7 cellular contexts compared by ENCODE assay signal in genomic region chr21:10424887-10425145, GRCh38.
DNase-seq lines count a peak whose midpoint lies in the region; ATAC-seq, FAIRE-seq and TF ChIP-seq lines count a peak whose summit lies in the region.
"Not testable (repeated sequence)": the region's sequence is repeated elsewhere in the genome, so short reads cannot be mapped to it uniquely, and the experiment has no call there.

No MANE protein-coding gene starts in this region.

- not testable (repeated sequence) for BruUV-seq in HCT116 (replicated peaks; lab: Mats Ljungman, UMichigan); PC-3 (replicated peaks; lab: Mats Ljungman, UMichigan); endothelial cell of umbilical vein (replicated peaks; lab: Mats Ljungman, UMichigan)

- POLR2A ChIA-PET in HCT116 (lab: Charles Lee); PC-3 (lab: Charles Lee; ENCODE audit: unreplicated experiment); H1 (lab: Charles Lee; ENCODE audit: partially characterized antibody); endothelial cell of umbilical vein (lab: Charles Lee): not testable (repeated sequence)

- H3K9me2 ChIP-seq in HCT116 (ENCODE audit: insufficient read depth); PC-3 (replicated peaks; ENCODE audit: low read length): not testable (repeated sequence)

- H2AFZ ChIP-seq in HCT116 (ENCODE audit: low read depth, low read length, poor library complexity, severe bottlenecking); PC-3 (ENCODE audit: low read length); H1 (ENCODE audit: low read length); endothelial cell of umbilical vein (ENCODE audit: low read depth, low read length): not testable (repeated sequence)

- not testable (repeated sequence) for H2BK12ac ChIP-seq in H1 (ENCODE audit: low read depth, low read length)

- not testable (repeated sequence) for H4K8ac ChIP-seq in H1 (ENCODE audit: extremely low read depth, insufficient read depth, low read length)

- not testable (repeated sequence) for TF ChIP-seq EP300 in H1 (IDR thresholded peaks at IDR 0.05; ENCODE audit: borderline replicate concordance in 1 of 2, low read depth in 2 of 2, low read length in 2 of 2)

- not testable (repeated sequence) for H3K79me1 ChIP-seq in H1 (ENCODE audit: low read depth, low read length)

- not testable (repeated sequence) for TF ChIP-seq RAD21 in HCT116 (IDR thresholded peaks at IDR 0.05; ENCODE audit: low read depth); H1 (IDR thresholded peaks at IDR 0.05 in 1 of 2, conservative IDR thresholded peaks at IDR 0.05 in 1 of 2; ENCODE audit: low read depth in 2 of 2, low read length in 2 of 2)

- TF ChIP-seq CTCF in HCT116 (IDR thresholded peaks at IDR 0.05 in 2 of 3, conservative IDR thresholded peaks at IDR 0.05 in 1 of 3; ENCODE audit: borderline replicate concordance in 1 of 3, insufficient read depth in 1 of 3, low read depth in 2 of 3, low read length in 2 of 3); PC-3 (conservative IDR thresholded peaks at IDR 0.05; ENCODE audit: low read depth, low read length); H1 (IDR thresholded peaks at IDR 0.05; ENCODE audit: control extremely low read depth in 1 of 3, insufficient read depth in 1 of 3, low read depth in 1 of 3, low read length in 3 of 3); endothelial cell of umbilical vein (IDR thresholded peaks at IDR 0.05; ENCODE audit: extremely low read depth in 1 of 2, insufficient read depth in 1 of 2, low read depth in 1 of 2, low read length in 2 of 2); mucosa of descending colon (IDR thresholded peaks at IDR 0.05): not testable (repeated sequence)

- H3K36me3 ChIP-seq in HCT116 (ENCODE audit: control insufficient read depth in 1 of 2, insufficient read depth in 2 of 2, low read length in 2 of 2); PC-3 (ENCODE audit: low read depth, low read length); H1 (ENCODE audit: control insufficient read depth in 2 of 4, insufficient read depth in 4 of 4, low read length in 3 of 4); endothelial cell of umbilical vein (ENCODE audit: control insufficient read depth in 2 of 2, extremely low read depth in 1 of 2, insufficient read depth in 2 of 2, low read length in 2 of 2); mucosa of descending colon (ENCODE audit: low read depth): not testable (repeated sequence)

- H3K4me2 ChIP-seq in HCT116 (ENCODE audit: low read length); PC-3 (ENCODE audit: low read length); H1 (ENCODE audit: insufficient read depth in 1 of 2, low read depth in 2 of 2, low read length in 2 of 2); endothelial cell of umbilical vein (ENCODE audit: insufficient read depth, low read length): not testable (repeated sequence)

- 67% methylated on average over 2 of the region's 2 CpGs; no CpG with 5 or more reads in 1 of the 2 experiments for whole genome bisulfite sequencing in H1 (ENCODE audit: extremely low coverage in 1 of 2, insufficient coverage in 1 of 2, insufficient read length in 1 of 2, insufficient replicate concordance in 2 of 2, low coverage in 1 of 2, low lambda C conversion rate in 2 of 2, missing lambda C conversion rate in 1 of 2), 2 experiments

- H3K9me3 ChIP-seq in HCT116 (ENCODE audit: control insufficient read depth in 1 of 2, insufficient read depth in 1 of 2, low read depth in 1 of 2, low read length in 2 of 2): peaks cover 51 to 96% of the 10 kb centered on the region in 2 experiments
- peaks cover 44% of the 10 kb centered on the region for H3K9me3 ChIP-seq in PC-3 (ENCODE audit: low read length)
- H3K9me3 ChIP-seq in H1 (ENCODE audit: insufficient read depth in 2 of 2, low read depth in 1 of 2, low read length in 1 of 2): peaks cover 72 to 81% of the 10 kb centered on the region in 2 experiments
- H3K9me3 ChIP-seq in endothelial cell of umbilical vein (replicated peaks; ENCODE audit: control insufficient read depth, insufficient read depth, low read length): peaks cover 40% of the 10 kb centered on the region
- H3K9me3 ChIP-seq in mucosa of descending colon: peaks cover 79% of the 10 kb centered on the region

- H2AK5ac ChIP-seq in H1 (ENCODE audit: low read depth, low read length): not testable (repeated sequence)

- not testable (repeated sequence) for H2BK5ac ChIP-seq in H1 (ENCODE audit: low read depth, low read length)

- not testable (repeated sequence) for H3K79me2 ChIP-seq in HCT116 (ENCODE audit: insufficient read depth, low read length); PC-3 (ENCODE audit: low read length); H1 (ENCODE audit: control insufficient read depth in 1 of 2, insufficient read depth in 2 of 2, low read length in 2 of 2); endothelial cell of umbilical vein (ENCODE audit: control insufficient read depth, insufficient read depth, low read length)

- FAIRE-seq in H1 (lab: Jason Lieb, UNC) (peak; percentile 36), endothelial cell of umbilical vein (lab: Jason Lieb, UNC) (peak; percentile 65)

- not testable (repeated sequence) for H3K18ac ChIP-seq in H1 (ENCODE audit: extremely low read depth, low read length)

- not testable (repeated sequence) for H3K14ac ChIP-seq in H1 (ENCODE audit: insufficient read length)

- peaks cover 0 to 13% of the 10 kb centered on the region in 2 experiments; a peak in 2 of 4 replicates for H3K4me1 ChIP-seq in HCT116 (ENCODE audit: control insufficient read depth in 1 of 2, insufficient read depth in 2 of 2, low read length in 2 of 2)
- not testable (repeated sequence) for H3K4me1 ChIP-seq in PC-3 (ENCODE audit: insufficient read depth, low read length); H1 (replicated peaks in 1 of 4; ENCODE audit: control insufficient read depth in 3 of 4, insufficient read depth in 4 of 4, low read length in 3 of 4); endothelial cell of umbilical vein (ENCODE audit: control insufficient read depth, extremely low read depth, insufficient read depth, low read length); mucosa of descending colon (ENCODE audit: low read depth)

- intact Hi-C loops in HCT116 (cut with micrococcal nuclease); PC-3 (cut with micrococcal nuclease); endothelial cell of umbilical vein (cut with micrococcal nuclease); mucosa of descending colon (cut with DNase I, micrococcal nuclease): not testable (repeated sequence)

- H3K9ac ChIP-seq in HCT116 (ENCODE audit: low read length); PC-3 (ENCODE audit: low read length); H1 (replicated peaks in 1 of 4; ENCODE audit: extremely low read depth in 1 of 4, low read depth in 3 of 4, low read length in 3 of 4); endothelial cell of umbilical vein (replicated peaks; ENCODE audit: extremely low read depth, insufficient read depth, low read length): not testable (repeated sequence)

- RAD21 ChIA-PET in HCT116 (lab: Charles Lee; ENCODE audit: low non-redundant PET in 1 of 2, low total read pairs in 2 of 2, uncharacterized antibody in 2 of 2, unreplicated experiment in 2 of 2): not testable (repeated sequence)

- H3K9me1 ChIP-seq in endothelial cell of umbilical vein (replicated peaks; ENCODE audit: control insufficient read depth, extremely low read depth, insufficient read depth, low read length): not testable (repeated sequence)

- H3K23me2 ChIP-seq in H1 (ENCODE audit: low read depth, low read length): not testable (repeated sequence)

- not testable (repeated sequence) for H3K4ac ChIP-seq in H1 (replicated peaks; ENCODE audit: insufficient read length, low read depth, low read length)

- ATAC-seq in HCT116: peak; percentile 58; the same call in 1 of the 2 replicates
- 0 out of 2 replicates have a peak, but pooled peaks have one; percentile 19 for ATAC-seq in PC-3
- ATAC-seq in SK-N-SH treated with all-trans-retinoic acid at 6 μM for 48 hours: peak; percentile 40; the same call in 1 of the 3 replicates
- ATAC-seq in left lobe of liver: peak; percentile 7
- peak; percentile 3 for ATAC-seq in mucosa of descending colon

- H2BK15ac ChIP-seq in H1 (ENCODE audit: low read length): not testable (repeated sequence)

- not testable (repeated sequence) for DNase-seq in HCT116 (ENCODE audit: low read depth, low spot score); PC-3; H1 (ENCODE audit: low read depth in 1 of 2, low spot score in 2 of 2); endothelial cell of umbilical vein (ENCODE audit: low read depth, low spot score); left lobe of liver (ENCODE audit: low spot score); mucosa of descending colon

- H3K4me3 ChIP-seq in HCT116 (replicated peaks in 1 of 2; ENCODE audit: low read depth in 1 of 2, low read length in 2 of 2); PC-3 (ENCODE audit: low read length); H1 (ENCODE audit: extremely low read depth in 1 of 4, insufficient read depth in 2 of 4, low read depth in 3 of 4, low read length in 4 of 4); endothelial cell of umbilical vein (replicated peaks in 1 of 3; ENCODE audit: insufficient read depth in 1 of 3, low read depth in 1 of 3, low read length in 3 of 3); mucosa of descending colon: not testable (repeated sequence)

- H2BK120ac ChIP-seq in H1 (replicated peaks; ENCODE audit: low read depth, low read length): not testable (repeated sequence)

- H3K27me3 ChIP-seq in HCT116 (ENCODE audit: insufficient read depth, low read length); PC-3 (ENCODE audit: low read length); H1 (replicated peaks in 1 of 4; ENCODE audit: control insufficient read depth in 3 of 4, extremely low read depth in 1 of 4, insufficient read depth in 3 of 4, low read length in 3 of 4); endothelial cell of umbilical vein (ENCODE audit: control insufficient read depth in 2 of 2, insufficient read depth in 2 of 2, low read length in 2 of 2): not testable (repeated sequence)

- not testable (repeated sequence) for H3K56ac ChIP-seq in H1 (replicated peaks; ENCODE audit: insufficient read length, low read depth, low read length)

- dilution Hi-C loops in endothelial cell of umbilical vein (cut with MboI; ENCODE audit: extremely low pct_ligation_motif_present, low sequenced_read_pairs): not testable (repeated sequence)

- not testable (repeated sequence) for H3F3A ChIP-seq in PC-3 (ENCODE audit: low read length, unreplicated experiment)

- CTCF ChIA-PET in HCT116 (lab: Charles Lee); PC-3 (lab: Charles Lee); H1 (lab: Charles Lee; ENCODE audit: partially characterized antibody); endothelial cell of umbilical vein (lab: Charles Lee): not testable (repeated sequence)

- TF ChIP-seq POLR2A in HCT116 (IDR thresholded peaks at IDR 0.05; ENCODE audit: borderline replicate concordance, extremely low read depth, insufficient read depth, insufficient read length); H1 (IDR thresholded peaks at IDR 0.05; ENCODE audit: control extremely low read depth in 1 of 2, low read depth in 2 of 2, low read length in 2 of 2); endothelial cell of umbilical vein (IDR thresholded peaks at IDR 0.05; ENCODE audit: low read depth, low read length): not testable (repeated sequence)

- not testable (repeated sequence) for H2BK20ac ChIP-seq in H1 (ENCODE audit: low read length)

- H4K20me1 ChIP-seq in HCT116 (ENCODE audit: insufficient read depth); PC-3 (ENCODE audit: low read length); H1 (replicated peaks in 1 of 2; ENCODE audit: control insufficient read depth in 1 of 2, insufficient read depth in 2 of 2, low read length in 2 of 2); endothelial cell of umbilical vein (replicated peaks; ENCODE audit: control insufficient read depth, extremely low read depth, insufficient read depth, low read length): not testable (repeated sequence)

- not testable (repeated sequence) for H3K27ac ChIP-seq in HCT116 (ENCODE audit: low read depth, low read length); PC-3 (ENCODE audit: low read length); H1 (ENCODE audit: low read depth, low read length); endothelial cell of umbilical vein (ENCODE audit: insufficient read depth, low read depth, low read length)

- H4K5ac ChIP-seq in H1 (ENCODE audit: insufficient read length, low read depth, low read length): not testable (repeated sequence)

- H4K91ac ChIP-seq in H1 (replicated peaks; ENCODE audit: insufficient read length, low read length): not testable (repeated sequence)

- not testable (repeated sequence) for H3K23ac ChIP-seq in H1 (ENCODE audit: insufficient read length)

Comparison
In these comparisons a context has a peak if more than half of its experiments do, and no peak if none do; other contexts are left out.
1. ATAC-seq: peak in every context shown above with its lines; median percentile 58 in HCT116; 40 in SK-N-SH treated with all-trans-retinoic acid at 6 μM for 48 hours; 19 in PC-3; 7 in left lobe of liver; 3 in mucosa of descending colon.